11 cellular contexts compared by ENCODE assay signal in the genomic region with DNA sequence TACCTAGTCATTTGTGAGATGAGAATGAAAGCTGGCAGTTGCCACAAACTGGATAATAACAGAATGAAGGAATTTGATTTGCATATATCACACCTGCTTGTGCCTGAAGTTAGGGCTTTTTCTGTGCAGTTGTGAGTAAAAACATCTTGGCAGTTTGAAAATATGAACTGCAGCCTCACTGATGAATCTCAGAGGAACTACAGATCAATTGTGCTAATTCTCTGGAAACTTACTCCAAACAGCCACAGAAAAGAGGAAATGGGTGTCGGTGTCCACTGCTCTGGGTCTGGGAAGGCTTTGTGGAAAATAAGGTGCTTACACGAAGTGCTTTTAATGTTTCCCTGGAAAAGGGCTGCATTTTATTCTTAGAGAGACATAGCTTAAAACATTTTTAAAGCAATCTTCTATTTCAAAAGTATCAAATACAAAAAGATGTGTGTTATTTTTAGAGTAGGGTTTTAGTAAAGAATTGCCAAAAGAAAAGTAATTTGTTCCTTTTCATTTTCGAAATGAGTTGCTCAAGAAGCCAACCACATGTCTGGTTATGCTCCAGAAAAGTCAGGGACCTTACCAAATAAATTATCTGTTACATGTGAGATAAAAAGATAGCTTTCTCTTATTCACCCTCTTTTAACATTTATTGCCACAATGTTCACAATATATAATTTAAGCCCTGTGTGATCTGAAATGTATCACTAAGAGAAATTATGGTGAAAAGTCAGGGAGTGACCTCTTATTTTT.
A peak's percentile ranks its signal among the peaks of the same experiment; 100 is the strongest.
DNase-seq lines count a peak whose midpoint lies in the region; ATAC-seq and TF ChIP-seq lines count a peak whose summit lies in the region.
"Had no signal": no experiment of that assay in that cellular context is flagged by ENCODE, and none has a peak within 500 bp of the region (broad histone marks: within the 10 kb centered on the region; RNA-seq: fewer than 3 reads in every experiment).

No MANE protein-coding gene starts in this region.

- no peak overlapping the region for H3K4me3 ChIP-seq in GM12865 (ENCODE audit: low read depth, low read length)
- peak overlapping the region in 1 of 2 donors; percentile 11 for H3K4me3 ChIP-seq in foreskin fibroblast (ENCODE audit: low read depth in 1 of 2, low read length in 2 of 2)
- H3K4me3 ChIP-seq: PC-9 had no signal

- TF ChIP-seq CTCF in GM12865 (IDR thresholded peaks at IDR 0.05; ENCODE audit: insufficient read depth, low read depth, low read length, missing control alignments): no peak
- TF ChIP-seq CTCF in foreskin fibroblast (IDR thresholded peaks at IDR 0.05; ENCODE audit: low read depth, low read length): no peak
- no peak for TF ChIP-seq CTCF in RWPE1 (conservative IDR thresholded peaks at IDR 0.05; ENCODE audit: low read depth)

- no peak overlapping the region for H3K27ac ChIP-seq in RWPE1
- H3K27ac ChIP-seq: parathyroid adenoma, PC-9 had no signal

- POLR2A ChIA-PET in RWPE1 (lab: Yijun Ruan, JAX; ENCODE audit: low non-redundant PET): no interaction called here

- CTCF ChIA-PET in RWPE1 (lab: Yijun Ruan, JAX): no interaction called here

- ATAC-seq in GM21723 (IDR thresholded peaks at IDR 0.05; ENCODE audit: unreplicated experiment): peak; percentile 63
- no peak for ATAC-seq in GM21717 (IDR thresholded peaks at IDR 0.05; ENCODE audit: unreplicated experiment)

- peak; percentile 44 for DNase-seq in GM12865 (ENCODE audit: low read depth)
- peak; percentile 35 for DNase-seq in NCI-H526 treated with DMSO at 0.1 percent for 48 hours (lab: John Stamatoyannopoulos, UW)
- peak; percentile 29 to 61 for DNase-seq in foreskin fibroblast
- DNase-seq in RWPE1 (ENCODE audit: low spot score): no peak
- DNase-seq in NCI-H1694 (lab: John Stamatoyannopoulos, UW): no peak
- DNase-seq in foreskin melanocyte: no peak
- DNase-seq: activated CD4-positive, alpha-beta memory T cell treated with anti-CD3 and anti-CD28 coated beads for 36 hours; PC-9 had no signal

Comparison
In these comparisons a context has a peak if more than half of its experiments do, and no peak if none do; other contexts are left out.
1. DNase-seq: peak in GM12865 (single experiment), NCI-H526 treated with DMSO at 0.1 percent for 48 hours (single experiment) and foreskin fibroblast (2 of 2); none in RWPE1 (single experiment), NCI-H1694 (single experiment) and foreskin melanocyte (single experiment).